Comparison of ENCODE assay signal across 10 cellular contexts in genomic region chr17:48611213-48611612, GRCh38. TPM values are rescaled to one million over a fixed set of nuclear protein-coding genes. Genes with fewer than 3 reads are reported as not detected.
DNase-seq lines count a peak whose midpoint lies in the region; ATAC-seq and TF ChIP-seq lines count a peak whose summit lies in the region.
"Had no signal": no experiment of that assay in that cellular context is flagged by ENCODE, and none has a peak within 500 bp of the region (broad histone marks: within the 10 kb centered on the region; RNA-seq: fewer than 3 reads in every experiment).

No MANE protein-coding gene starts in this region.

- no peaks in the 10 kb centered on the region for H3K9me3 ChIP-seq in Panc1 (ENCODE audit: control insufficient read depth, insufficient read depth, low read depth, low read length)
- H3K9me3 ChIP-seq in esophagus muscularis mucosa = no peaks in the 10 kb centered on the region
- no peaks in the 10 kb centered on the region for H3K9me3 ChIP-seq in skeletal muscle tissue (ENCODE audit: control insufficient read depth in 3 of 3, low read length in 3 of 3)

- ATAC-seq in Panc1 (no peak), HG03571 (IDR thresholded peaks at IDR 0.05; ENCODE audit: unreplicated experiment) (no peak)

- no TSS peak for BruUV-seq in Panc1 (replicated peaks; lab: Mats Ljungman, UMichigan)

- TF ChIP-seq CTCF in Panc1 (IDR thresholded peaks at IDR 0.05) = no peak
- no peak for TF ChIP-seq CTCF in esophagus muscularis mucosa (IDR thresholded peaks at IDR 0.05)

- H3K4me1 ChIP-seq in Panc1 (ENCODE audit: control insufficient read depth, insufficient read depth, low read length) = peaks cover 52% of the 10 kb centered on the region
- H3K4me1 ChIP-seq in esophagus muscularis mucosa = peaks cover 47 to 54% (median 52%) of the 10 kb centered on the region in 4 donors
- peaks cover 15 to 30% (median 16%) of the 10 kb centered on the region in 3 donors for H3K4me1 ChIP-seq in skeletal muscle tissue (ENCODE audit: control insufficient read depth in 3 of 3, insufficient read depth in 3 of 3, low read length in 3 of 3)

- POLR2A ChIA-PET in Panc1 (lab: Charles Lee) = no interaction called here

- WGBS in esophagus muscularis mucosa = 5% methylated on average over 22 of the region's 22 CpGs

- in situ Hi-C loops in Panc1 (cut with HindIII; ENCODE audit: low pct_unique_long_range_greater_than_20kb, low sequenced_read_pairs) = no loop called here

- TF ChIP-seq EP300 in esophagus muscularis mucosa (IDR thresholded peaks at IDR 0.05) = no peak

- CTCF ChIA-PET in Panc1 (lab: Charles Lee) = no interaction called here

- no peak for TF ChIP-seq POLR2A in esophagus muscularis mucosa (IDR thresholded peaks at IDR 0.05; ENCODE audit: low read depth)

- no peaks in the 10 kb centered on the region for H3K27me3 ChIP-seq in Panc1 (ENCODE audit: control insufficient read depth, insufficient read depth, low read length)
- H3K27me3 ChIP-seq in esophagus muscularis mucosa = peaks cover 36 to 100% (median 92%) of the 10 kb centered on the region in 4 donors
- peaks cover 84 to 90% (median 90%) of the 10 kb centered on the region in 3 donors for H3K27me3 ChIP-seq in skeletal muscle tissue (ENCODE audit: control insufficient read depth in 3 of 3, insufficient read depth in 3 of 3, low read length in 3 of 3)

- peaks cover 2% of the 10 kb centered on the region for H3K36me3 ChIP-seq in Panc1 (ENCODE audit: control insufficient read depth, insufficient read depth, low read length)
- H3K36me3 ChIP-seq in esophagus muscularis mucosa = no peaks in the 10 kb centered on the region
- H3K36me3 ChIP-seq in skeletal muscle tissue (ENCODE audit: control insufficient read depth in 3 of 3, insufficient read depth in 3 of 3, low read length in 3 of 3) = no peaks in the 10 kb centered on the region

- H3K9ac ChIP-seq in skeletal muscle tissue (ENCODE audit: low read depth in 1 of 3, low read length in 3 of 3) = peak overlapping the region; percentile 53 to 66 (median 54)

- H3K4me3 ChIP-seq in Panc1 (ENCODE audit: low read depth in 2 of 2, low read length in 2 of 2) (peak overlapping the region; percentile 68 to 71), esophagus muscularis mucosa (peak overlapping the region; percentile 45 to 63 (median 50)), skeletal muscle tissue (ENCODE audit: low read length in 3 of 3) (peak overlapping the region; percentile 61 to 80 (median 70))

- DNase-seq in DMS53 (lab: John Stamatoyannopoulos, UW) = peak; percentile 45
- no peak for DNase-seq in DMS53 treated with DMSO at 0.1 percent for 48 hours (lab: John Stamatoyannopoulos, UW; ENCODE audit: unreplicated experiment)
- DNase-seq in Panc1 (ENCODE audit: low read depth, low spot score) = no peak
- no peak for DNase-seq in esophagus muscularis mucosa (ENCODE audit: extremely low spot score)
- no peak for DNase-seq in NCI-H82 (lab: John Stamatoyannopoulos, UW)
- no peak for DNase-seq in central memory CD4-positive, alpha-beta T cell

- peak overlapping the region; percentile 99 for H3K27ac ChIP-seq in Panc1 (ENCODE audit: low read length)
- no peak overlapping the region for H3K27ac ChIP-seq in esophagus muscularis mucosa (replicated peaks in 1 of 4)
- H3K27ac ChIP-seq in skeletal muscle tissue (ENCODE audit: low read depth, low read length) = no peak overlapping the region

- intact Hi-C loops in Panc1 (cut with micrococcal nuclease; ENCODE audit: unreplicated experiment) = loop anchor here (10.0 kb wide), 1 partner anchor 586 kb away; no protein-coding TSS in a partner anchor
- intact Hi-C loops in esophagus muscularis mucosa (cut with DNase I) = no loop called here

RNA-seq across cellular contexts. Expression of gene HOXB7, which starts 0.4 kb away (rescaled TPM):
- total RNA-seq in Panc1 (2021; ENCODE audit: unreplicated experiment) = 44.0 TPM
- 36.5 TPM for polyA plus RNA-seq in Panc1 (2012; ENCODE audit: insufficient read length)
- total RNA-seq in esophagus muscularis mucosa = 1 to 10 TPM in 1 of 4 donors, under 1 TPM in 3; 0.52 to 1.7 (median 0.66) TPM
- total RNA-seq in skeletal muscle tissue = 1.0 TPM
- polyA plus RNA-seq: neural cell had no signal

RNA-seq across cellular contexts. Expression of gene HOXB8, which starts 3.9 kb away (rescaled TPM):
- 45.9 TPM for total RNA-seq in Panc1 (2021; ENCODE audit: unreplicated experiment)
- polyA plus RNA-seq in Panc1 (2012; ENCODE audit: insufficient read length) = 47.8 TPM
- not detected for total RNA-seq in esophagus muscularis mucosa
- total RNA-seq in skeletal muscle tissue = not detected
- total RNA-seq: T-helper 2 cell treated with Interferon-gamma antibody and Interleukin-4, amounts not matched to agents 100 ng/mL and 5 ng/mL, for 36 hours had no signal
- polyA plus RNA-seq: neural cell had no signal

RNA-seq across cellular contexts. Expression of gene HOXB6, which starts 6.4 kb away (rescaled TPM):
- total RNA-seq in Panc1 (2021; ENCODE audit: unreplicated experiment) = 196 TPM
- 167 TPM for polyA plus RNA-seq in Panc1 (2012; ENCODE audit: insufficient read length)
- total RNA-seq in esophagus muscularis mucosa = 1 to 10 TPM; 2.2 to 5.4 (median 2.9) TPM
- not detected for total RNA-seq in skeletal muscle tissue
- total RNA-seq: T-helper 2 cell treated with Interferon-gamma antibody and Interleukin-4, amounts not matched to agents 100 ng/mL and 5 ng/mL, for 36 hours had no signal
- polyA plus RNA-seq: neural cell had no signal

RNA-seq across cellular contexts. Expression of gene HOXB9, which starts 14.9 kb away (rescaled TPM):
- 65.9 TPM for total RNA-seq in Panc1 (2021; ENCODE audit: unreplicated experiment)
- polyA plus RNA-seq in Panc1 (2012; ENCODE audit: insufficient read length) = 83.0 TPM
- not detected for total RNA-seq in esophagus muscularis mucosa
- not detected for total RNA-seq in skeletal muscle tissue
- polyA plus RNA-seq: neural cell had no signal

RNA-seq across cellular contexts. Expression of gene HOXB5, which starts 17.6 kb away (rescaled TPM):
- total RNA-seq in Panc1 (2021; ENCODE audit: unreplicated experiment) (67.2 TPM), esophagus muscularis mucosa (under 1 TPM; 0.17 to 0.83 (median 0.36) TPM), skeletal muscle tissue (not detected)
- polyA plus RNA-seq in Panc1 (2012; ENCODE audit: insufficient read length) = 64.4 TPM
- polyA plus RNA-seq: neural cell had no signal

Comparison
In these comparisons a context has a peak if more than half of its experiments do, and no peak if none do; other contexts are left out.
1. RNA of gene HOXB7, which starts 0.4 kb away (total RNA-seq): 44.0 TPM in Panc1 (single experiment); 1.0 TPM in skeletal muscle tissue (single experiment) and 0.52 to 1.7 TPM in esophagus muscularis mucosa; every median in the first group is over 10 times any median in the second.
2. RNA of gene HOXB8, which starts 3.9 kb away (total RNA-seq): 45.9 TPM in Panc1 (single experiment); not detected in esophagus muscularis mucosa and not detected in skeletal muscle tissue (single experiment); every median in the first group is over 10 times any median in the second.
3. RNA of gene HOXB6, which starts 6.4 kb away (total RNA-seq): 196 TPM in Panc1 (single experiment); 2.2 to 5.4 TPM in esophagus muscularis mucosa and not detected in skeletal muscle tissue (single experiment); every median in the first group is over 10 times any median in the second.
4. Peak in every context shown above with its lines, with median percentiles within 50 percentile points of each other: H3K4me3 ChIP-seq.